Comparison of ENCODE assay signal across 2 cellular contexts in the genomic region with DNA sequence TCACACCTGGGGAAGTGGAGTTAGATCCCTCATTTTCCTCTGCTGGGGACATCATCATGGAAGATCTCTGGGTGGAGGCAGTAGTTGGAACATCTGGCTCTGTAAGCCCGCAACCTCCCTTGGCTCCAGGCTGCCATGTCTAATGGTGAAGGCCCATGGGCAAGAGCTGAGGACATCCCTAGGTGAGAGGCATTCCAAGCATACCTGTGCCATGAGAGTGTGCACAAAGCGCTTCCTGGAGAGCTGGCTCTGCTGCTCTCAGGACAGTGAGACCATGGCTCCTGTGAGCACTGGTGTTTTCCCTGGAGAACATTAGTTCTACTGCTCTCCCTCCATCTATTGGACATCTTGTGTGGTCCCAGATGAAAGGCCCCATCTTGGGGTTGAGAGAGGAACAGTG.
TF ChIP-seq lines count a peak whose summit lies in the region.

No MANE protein-coding gene starts in this region.

TF ChIP-seq in HCT116, 20 proteins besides CTCF, POLR2A, EP300 and RAD21:
- TF ChIP-seq ELF1 (IDR thresholded peaks at IDR 0.05; ENCODE audit: borderline replicate concordance, low read depth) (no peak), POLR2AphosphoS5 (IDR thresholded peaks at IDR 0.05; ENCODE audit: low read depth, low read length) (peak; percentile 42; the same call in 1 of the 2 replicates), YY1 (IDR thresholded peaks at IDR 0.05; ENCODE audit: extremely low read depth, insufficient replicate concordance, low read depth, low read length) (peak; percentile 81)

TF ChIP-seq in GM12878, 131 proteins besides CTCF, POLR2A, EP300 and RAD21:
- no peak for TF ChIP-seq PAX8 (IDR thresholded peaks at IDR 0.05)
- TF ChIP-seq, protein P1, sequence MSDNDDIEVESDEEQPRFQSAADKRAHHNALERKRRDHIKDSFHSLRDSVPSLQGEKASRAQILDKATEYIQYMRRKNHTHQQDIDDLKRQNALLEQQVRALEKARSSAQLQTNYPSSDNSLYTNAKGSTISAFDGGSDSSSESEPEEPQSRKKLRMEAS (IDR thresholded peaks at IDR 0.05; ENCODE audit: low read depth, low read length), result no peak
- TF ChIP-seq WRNIP1 (IDR thresholded peaks at IDR 0.05; ENCODE audit: borderline replicate concordance, low read depth, low read length), result no peak
- no peak for TF ChIP-seq DPF2 (IDR thresholded peaks at IDR 0.05)
- no peak for TF ChIP-seq CREM (IDR thresholded peaks at IDR 0.05; ENCODE audit: low read depth)
- TF ChIP-seq RAD51 (IDR thresholded peaks at IDR 0.05), result no peak
TF ChIP-seq in GM12878: peak in this region for 0.
